8 cellular contexts compared by ENCODE assay signal in genomic region chr17:75109407-75110236, GRCh38. TPM values are rescaled to one million over a fixed set of nuclear protein-coding genes. Genes with fewer than 3 reads are reported as not detected.
A peak's percentile ranks its signal among the peaks of the same experiment; 100 is the strongest.
DNase-seq lines count a peak whose midpoint lies in the region; ATAC-seq and TF ChIP-seq lines count a peak whose summit lies in the region.

Gene ARMC7 (plus strand): TSS chr17:75109969. CDS start chr17:75110289, 320 bp downstream.

- intact Hi-C loops in breast epithelium (cut with DNase I; ENCODE audit: low total_unique reads) (loop anchor here (10.0 kb wide), 1 partner anchor 85 kb away; no protein-coding TSS in a partner anchor), spleen (cut with DNase I; ENCODE audit: low total_unique reads) (loop anchor here (10.0 kb wide), 1 partner anchor 65 kb away; no protein-coding TSS in a partner anchor)

- TF ChIP-seq CTCF in VCaP (conservative IDR thresholded peaks at IDR 0.05) (no peak), breast epithelium (IDR thresholded peaks at IDR 0.05) (no peak), spleen (IDR thresholded peaks at IDR 0.05 in 8 of 11, conservative IDR thresholded peaks at IDR 0.05 in 3 of 11) (peak in 1 of 11 experiments; percentile 7)

- no peaks in the 10 kb centered on the region for H3K36me3 ChIP-seq in breast epithelium
- H3K36me3 ChIP-seq in spleen: peaks cover 0 to 16% (median 0%) of the 10 kb centered on the region in 6 donors

- H3K27me3 ChIP-seq in breast epithelium (no peaks in the 10 kb centered on the region), spleen (replicated peaks in 1 of 7) (no peaks in the 10 kb centered on the region)

- peak; percentile 60 for TF ChIP-seq POLR2A in breast epithelium (IDR thresholded peaks at IDR 0.05)
- peak in 1 of 3 donors; percentile 81 for TF ChIP-seq POLR2A in spleen (IDR thresholded peaks at IDR 0.05)

- H3K27ac ChIP-seq in VCaP: peak within 1 kb of the TSS; percentile 81
- peak within 1 kb of the TSS; percentile 48 to 54 for H3K27ac ChIP-seq in breast epithelium
- H3K27ac ChIP-seq in spleen: peak within 1 kb of the TSS; percentile 77 to 91 (median 84)

- H3K4me3 ChIP-seq in breast epithelium (peak within 1 kb of the TSS; percentile 69 to 88 (median 82)), spleen (peak within 1 kb of the TSS; percentile 55 to 90 (median 77))

- DNase-seq in 8988T (peak; percentile 92), NCI-H2171 (lab: John Stamatoyannopoulos, UW) (peak; percentile 78), breast epithelium (ENCODE audit: low spot score in 2 of 2) (peak; percentile 81 to 88), inferior parietal cortex (ENCODE audit: extremely low spot score) (peak; percentile 88), spleen (peak; percentile 98)

- ATAC-seq in GM18858 (IDR thresholded peaks at IDR 0.05; ENCODE audit: unreplicated experiment) (peak; percentile 39), HG03103 (IDR thresholded peaks at IDR 0.05; ENCODE audit: low read depth, unreplicated experiment) (peak; percentile 48)

- H3K9me3 ChIP-seq in breast epithelium (no peaks in the 10 kb centered on the region), spleen (no peaks in the 10 kb centered on the region)

- WGBS in spleen, 5 donors: 0 to 1% (median 1%) methylated on average over 46 to 68 of the region's 68 CpGs

- no peaks in the 10 kb centered on the region for H3K4me1 ChIP-seq in breast epithelium
- peaks cover 25 to 68% (median 41%) of the 10 kb centered on the region in 6 donors for H3K4me1 ChIP-seq in spleen

RNA-seq across cellular contexts. Expression of gene ARMC7, which starts in this region (rescaled TPM):
- total RNA-seq in breast epithelium (1 to 10 TPM; 3.4 to 6.7 (median 5.6) TPM), spleen (10 to 100 TPM; 10.5 to 19.2 (median 14.7) TPM)
- 10 to 100 TPM in 2 of 3 donors, 1 to 10 TPM in 1; 7.8 to 12.4 (median 10.0) TPM for polyA plus RNA-seq in spleen

Comparison
In these comparisons a context has a peak if more than half of its experiments do, and no peak if none do; other contexts are left out.
1. Peak in every context shown above with its lines: DNase-seq, ATAC-seq, H3K4me3 ChIP-seq and H3K27ac ChIP-seq.